Comparison of ENCODE assay signal across 40 cellular contexts in the genomic region with DNA sequence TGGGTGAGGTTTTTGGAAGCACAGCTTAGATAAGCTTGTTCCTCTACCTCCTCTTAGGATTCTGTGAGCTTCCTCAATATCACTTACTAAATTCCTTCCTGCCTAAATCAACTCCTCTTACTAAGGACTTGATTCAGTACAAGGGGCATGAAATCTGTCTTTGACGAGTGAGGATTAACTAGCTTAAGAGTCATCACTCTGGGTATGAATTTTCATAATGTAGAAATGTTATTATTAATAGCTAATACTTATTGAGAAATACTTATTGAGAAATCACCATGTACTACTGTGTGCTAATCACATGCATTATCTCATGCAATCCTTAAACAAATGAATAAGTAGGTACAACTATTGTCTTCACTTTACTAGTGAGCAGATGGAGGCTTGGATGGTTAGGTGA.
"Had no signal": no experiment of that assay in that cellular context is flagged by ENCODE, and none has a peak within 500 bp of the region (broad histone marks: within the 10 kb centered on the region; RNA-seq: fewer than 3 reads in every experiment).

No MANE protein-coding gene starts in this region.

- H3K4me3 Mint-ChIP-seq: activated CD4-positive, alpha-beta memory T cell treated with anti-CD3 and anti-CD28 coated beads, Interleukin-2, amount 10 ng/mL, durations not matched to agents 7 days and 5 days; activated CD4-positive, alpha-beta T cell treated with anti-CD3 and anti-CD28 coated beads for 36 hours; activated CD4-positive, alpha-beta T cell treated with anti-CD3 and anti-CD28 coated beads, Interleukin-2, amount 10 ng/mL, durations not matched to agents 7 days and 5 days; activated CD8-positive, alpha-beta memory T cell treated with anti-CD3 and anti-CD28 coated beads, Interleukin-2, amount 10 ng/mL, durations not matched to agents 7 days and 5 days; activated CD8-positive, alpha-beta T cell treated with anti-CD3 and anti-CD28 coated beads, Interleukin-2, amount 10 ng/mL, durations not matched to agents 7 days and 5 days; activated naive CD4-positive, alpha-beta T cell treated with anti-CD3 and anti-CD28 coated beads, Interleukin-2, amount 10 ng/mL, durations not matched to agents 7 days and 5 days; activated naive CD4-positive, alpha-beta T cell treated with anti-CD3 and anti-CD28 coated beads, Interleukin-2, amount 50 U/mL, for 24 hours; activated naive CD8-positive, alpha-beta T cell; activated naive CD8-positive, alpha-beta T cell treated with anti-CD3 and anti-CD28 coated beads, Interleukin-2, amount 10 ng/mL, durations not matched to agents 7 days and 5 days; activated naive CD8-positive, alpha-beta T cell treated with anti-CD3 and anti-CD28 coated beads, Interleukin-2, amount 50 U/mL, for 24 hours; activated T-cell treated with anti-CD3 and anti-CD28 coated beads, Interleukin-2, amount 50 U/mL, for 24 hours; central memory CD8-positive, alpha-beta T cell; T-cell; T-helper 2 cell treated with Interferon-gamma antibody and Interleukin-4, amounts not matched to agents 5 μg/mL and 100 μg/mL, for 36 hours; WTC11 had no signal

- H3K9me3 ChIP-seq: body of pancreas, breast epithelium had no signal

- ATAC-seq: activated CD4-positive, alpha-beta T cell treated with anti-CD3 and anti-CD28 coated beads for 36 hours; activated CD4-positive, CD25-positive, alpha-beta regulatory T cell treated with anti-CD3 and anti-CD28 coated beads, Interleukin-2, amount 50 U/mL, for 24 hours; activated CD8-positive, alpha-beta memory T cell treated with anti-CD3 and anti-CD28 coated beads, Interleukin-2, amount 10 ng/mL, durations not matched to agents 7 days and 5 days; activated CD8-positive, alpha-beta T cell treated with anti-CD3 and anti-CD28 coated beads, Interleukin-2, amount 10 ng/mL, durations not matched to agents 7 days and 5 days; activated naive CD8-positive, alpha-beta T cell treated with anti-CD3 and anti-CD28 coated beads, Interleukin-2, amount 50 U/mL, for 24 hours; body of pancreas; T-cell; WTC11 had no signal

- H3K27me3 Mint-ChIP-seq: activated CD4-positive, alpha-beta memory T cell treated with anti-CD3 and anti-CD28 coated beads, Interleukin-2, amount 10 ng/mL, durations not matched to agents 7 days and 5 days; activated naive CD4-positive, alpha-beta T cell treated with anti-CD3 and anti-CD28 coated beads, Interleukin-2, amount 10 ng/mL, durations not matched to agents 7 days and 5 days; activated naive CD8-positive, alpha-beta T cell had no signal

- H3K36me3 ChIP-seq: brain microvascular endothelial cell, breast epithelium, cardiac muscle cell, WERI-Rb-1 had no signal

- H3K36me3 Mint-ChIP-seq: activated CD8-positive, alpha-beta memory T cell treated with anti-CD3 and anti-CD28 coated beads, Interleukin-2, amount 10 ng/mL, durations not matched to agents 7 days and 5 days; activated naive CD4-positive, alpha-beta T cell treated with anti-CD3 and anti-CD28 coated beads, Interleukin-2, amount 10 ng/mL, durations not matched to agents 7 days and 5 days; activated naive CD4-positive, alpha-beta T cell treated with anti-CD3 and anti-CD28 coated beads, Interleukin-2, amount 50 U/mL, for 24 hours; T-cell; WTC11 had no signal

- DNase-seq: activated CD4-positive, alpha-beta memory T cell treated with anti-CD3 and anti-CD28 coated beads, Interleukin-2, amount 10 ng/mL, durations not matched to agents 7 days and 5 days; activated CD4-positive, alpha-beta T cell treated with anti-CD3 and anti-CD28 coated beads for 1 hour; activated CD4-positive, alpha-beta T cell treated with anti-CD3 and anti-CD28 coated beads for 36 hours; activated CD4-positive, alpha-beta T cell treated with anti-CD3 and anti-CD28 coated beads for 48 hours; activated CD4-positive, alpha-beta T cell treated with anti-CD3 and anti-CD28 coated beads, Interleukin-2, amount 10 ng/mL, durations not matched to agents 7 days and 5 days; activated CD4-positive, alpha-beta T cell treated with anti-CD3 and anti-CD28 coated beads, Interleukin-2, amount 50 U/mL, for 48 hours; activated CD4-positive, CD25-positive, alpha-beta regulatory T cell; activated CD8-positive, alpha-beta memory T cell treated with anti-CD3 and anti-CD28 coated beads for 24 hours; activated CD8-positive, alpha-beta memory T cell treated with anti-CD3 and anti-CD28 coated beads, Interleukin-2, amount 10 ng/mL, durations not matched to agents 7 days and 5 days; activated CD8-positive, alpha-beta memory T cell treated with anti-CD3 and anti-CD28 coated beads, Interleukin-2, amount 50 U/mL, for 48 hours; activated CD8-positive, alpha-beta T cell treated with anti-CD3 and anti-CD28 coated beads, Interleukin-2, amount 10 ng/mL, durations not matched to agents 7 days and 5 days; activated effector memory CD4-positive, alpha-beta T cell treated with Interleukin-2 at 50 U/mL for 16 hours; activated gamma-delta T cell; activated naive CD4-positive, alpha-beta T cell treated with anti-CD3 and anti-CD28 coated beads, Interleukin-2, amount 10 ng/mL, durations not matched to agents 7 days and 5 days; activated naive CD4-positive, alpha-beta T cell treated with Interleukin-2 at 50 U/mL for 16 hours; activated naive CD8-positive, alpha-beta T cell treated with anti-CD3 and anti-CD28 coated beads, Interleukin-2, amount 10 ng/mL, durations not matched to agents 7 days and 5 days; activated naive CD8-positive, alpha-beta T cell treated with anti-CD3 and anti-CD28 coated beads, Interleukin-2, amount 50 U/mL, for 24 hours; activated T-cell treated with anti-CD3 and anti-CD28 coated beads, Interleukin-2, amount 50 U/mL, for 24 hours; activated T-cell treated with anti-CD3 and anti-CD28 coated beads, Interleukin-2, amount 50 U/mL, for 48 hours; amniotic stem cell; aorta; body of pancreas; brain microvascular endothelial cell; caudate nucleus; cerebellar nuclear complex; T-cell; T-helper 2 cell; T-helper 9 cell; WERI-Rb-1 had no signal

- H3K27me3 ChIP-seq: body of pancreas, brain microvascular endothelial cell, breast epithelium, cardiac muscle cell had no signal

- H3K27ac Mint-ChIP-seq: activated CD4-positive, alpha-beta memory T cell treated with anti-CD3 and anti-CD28 coated beads, Interleukin-2, amount 10 ng/mL, durations not matched to agents 7 days and 5 days; activated CD4-positive, alpha-beta T cell treated with anti-CD3 and anti-CD28 coated beads for 36 hours; activated CD4-positive, alpha-beta T cell treated with anti-CD3 and anti-CD28 coated beads, Interleukin-2, amount 10 ng/mL, durations not matched to agents 7 days and 5 days; activated CD8-positive, alpha-beta memory T cell treated with anti-CD3 and anti-CD28 coated beads, Interleukin-2, amount 10 ng/mL, durations not matched to agents 7 days and 5 days; activated CD8-positive, alpha-beta T cell treated with anti-CD3 and anti-CD28 coated beads, Interleukin-2, amount 10 ng/mL, durations not matched to agents 7 days and 5 days; activated naive CD4-positive, alpha-beta T cell treated with anti-CD3 and anti-CD28 coated beads, Interleukin-2, amount 10 ng/mL, durations not matched to agents 7 days and 5 days; activated naive CD4-positive, alpha-beta T cell treated with anti-CD3 and anti-CD28 coated beads, Interleukin-2, amount 50 U/mL, for 24 hours; activated naive CD8-positive, alpha-beta T cell; activated naive CD8-positive, alpha-beta T cell treated with anti-CD3 and anti-CD28 coated beads, Interleukin-2, amount 10 ng/mL, durations not matched to agents 7 days and 5 days; activated naive CD8-positive, alpha-beta T cell treated with anti-CD3 and anti-CD28 coated beads, Interleukin-2, amount 50 U/mL, for 24 hours; activated T-cell treated with anti-CD3 and anti-CD28 coated beads, Interleukin-2, amount 50 U/mL, for 24 hours; activated T-helper 2 cell treated with anti-CD3 and anti-CD28 coated beads, Interferon-gamma antibody, Interleukin-2, Interleukin-4, amounts not matched to agents 10 μg/mL and 5 μg/mL and 100 μg/mL, durations not matched to agents 14 hours and 24 hours and 36 hours; T-cell; T-helper 2 cell treated with Interferon-gamma antibody and Interleukin-4, amounts not matched to agents 5 μg/mL and 100 μg/mL, for 36 hours; WTC11 had no signal

- H3K4me3 ChIP-seq: body of pancreas, breast epithelium, cardiac muscle cell had no signal

- H3K4me1 Mint-ChIP-seq: activated CD4-positive, alpha-beta memory T cell treated with anti-CD3 and anti-CD28 coated beads, Interleukin-2, amount 10 ng/mL, durations not matched to agents 7 days and 5 days; activated CD4-positive, alpha-beta T cell treated with anti-CD3 and anti-CD28 coated beads for 36 hours; activated CD4-positive, alpha-beta T cell treated with anti-CD3 and anti-CD28 coated beads, Interleukin-2, amount 10 ng/mL, durations not matched to agents 7 days and 5 days; activated CD8-positive, alpha-beta memory T cell treated with anti-CD3 and anti-CD28 coated beads, Interleukin-2, amount 10 ng/mL, durations not matched to agents 7 days and 5 days; activated naive CD4-positive, alpha-beta T cell treated with anti-CD3 and anti-CD28 coated beads, Interleukin-2, amount 10 ng/mL, durations not matched to agents 7 days and 5 days; activated naive CD4-positive, alpha-beta T cell treated with anti-CD3 and anti-CD28 coated beads, Interleukin-2, amount 50 U/mL, for 24 hours; activated naive CD8-positive, alpha-beta T cell treated with anti-CD3 and anti-CD28 coated beads, Interleukin-2, amount 10 ng/mL, durations not matched to agents 7 days and 5 days; activated naive CD8-positive, alpha-beta T cell treated with anti-CD3 and anti-CD28 coated beads, Interleukin-2, amount 50 U/mL, for 24 hours; central memory CD8-positive, alpha-beta T cell; T-cell; WTC11 had no signal

- FAIRE-seq: astrocyte, TTC549 had no signal
